In the genomic region with DNA sequence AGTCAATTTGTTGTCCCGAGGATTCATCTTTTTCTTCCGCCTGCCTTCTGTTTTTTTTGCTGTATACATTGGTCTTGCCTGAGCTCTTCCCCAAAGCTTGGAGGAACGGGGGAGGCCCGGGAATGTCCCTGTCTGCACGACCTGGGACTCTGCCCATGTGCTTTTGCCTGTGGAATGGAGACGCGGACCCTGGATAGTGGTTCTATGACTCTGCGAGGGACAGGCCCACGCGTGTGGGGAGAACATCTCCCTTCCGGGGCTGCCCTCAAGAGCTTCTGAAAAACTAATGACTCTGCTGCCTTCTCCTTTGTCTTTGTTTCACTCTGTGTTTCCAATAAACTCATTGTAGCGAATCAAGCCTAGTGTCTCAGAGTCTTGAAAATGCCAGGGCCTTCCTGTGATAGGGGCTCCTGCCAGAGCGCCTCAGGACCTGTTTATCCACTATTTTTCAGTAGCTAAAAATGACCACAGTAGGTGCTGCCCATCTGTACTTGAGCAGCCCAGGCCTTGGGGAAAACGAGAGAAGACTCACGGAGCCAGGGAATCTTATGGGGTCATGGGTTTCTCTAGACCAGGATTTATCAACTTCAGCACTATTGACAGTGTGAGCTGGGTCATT, we compare ENCODE assay signal across 9 cellular contexts. TPM values are rescaled to one million over a fixed set of nuclear protein-coding genes. Genes with fewer than 3 reads are reported as not detected.
DNase-seq lines count a peak whose midpoint lies in the region; ATAC-seq and TF ChIP-seq lines count a peak whose summit lies in the region.
"Had no signal": no experiment of that assay in that cellular context is flagged by ENCODE, and none has a peak within 500 bp of the region (broad histone marks: within the 10 kb centered on the region; RNA-seq: fewer than 3 reads in every experiment).

No MANE protein-coding gene starts in this region.

- no peaks in the 10 kb centered on the region for H3K27me3 ChIP-seq in tibial artery

- intact Hi-C loops in tibial artery (cut with DNase I; ENCODE audit: low total_unique reads): no loop called here

- TF ChIP-seq CTCF in mesothelial cell of epicardium (IDR thresholded peaks at IDR 0.05; ENCODE audit: unreplicated experiment) (no peak), tibial artery (IDR thresholded peaks at IDR 0.05) (no peak)

- H3K36me3 ChIP-seq in tibial artery: no peaks in the 10 kb centered on the region

- peak overlapping the region; percentile 58 for H3K4me3 Mint-ChIP-seq in activated naive CD4-positive, alpha-beta T cell treated with anti-CD3 and anti-CD28 coated beads, Interleukin-2, amount 50 U/mL, for 24 hours
- peak overlapping the region; percentile 68 for H3K4me3 Mint-ChIP-seq in mesothelial cell of epicardium

- peak overlapping the region; percentile 25 to 56 for H3K27ac ChIP-seq in tibial artery

- H3K4me3 ChIP-seq in tibial artery: peak overlapping the region; percentile 48 to 59

- peaks cover 31% of the 10 kb centered on the region for H3K27me3 Mint-ChIP-seq in activated naive CD4-positive, alpha-beta T cell treated with anti-CD3 and anti-CD28 coated beads, Interleukin-2, amount 50 U/mL, for 24 hours
- peaks cover 92% of the 10 kb centered on the region for H3K27me3 Mint-ChIP-seq in mesothelial cell of epicardium (ENCODE audit: low read depth)

- no peak for DNase-seq in activated naive CD4-positive, alpha-beta T cell treated with anti-CD3 and anti-CD28 coated beads, Interleukin-2, amount 50 U/mL, for 72 hours (ENCODE audit: low spot score in 2 of 2)
- DNase-seq in cerebellum (ENCODE audit: low spot score): peak; percentile 13
- no peak for DNase-seq in mesothelial cell of epicardium (ENCODE audit: low spot score in 2 of 2, unreplicated experiment in 2 of 2)
- peak in 1 of 2 donors; percentile 33 for DNase-seq in tibial artery
- DNase-seq in KG1 (lab: John Stamatoyannopoulos, UW): no peak
- DNase-seq in activated effector memory CD4-positive, alpha-beta T cell treated with Interleukin-2 at 50 U/mL for 16 hours: no peak
- DNase-seq: T1000 had no signal

- ATAC-seq in activated naive CD4-positive, alpha-beta T cell treated with anti-CD3 and anti-CD28 coated beads, Interleukin-2, amount 50 U/mL, for 72 hours: no peak
- no peak for ATAC-seq in HG03095 (IDR thresholded peaks at IDR 0.05; ENCODE audit: unreplicated experiment)

- H3K4me1 ChIP-seq in tibial artery: peaks cover 0 to 20% (median 12%) of the 10 kb centered on the region in 4 donors

- H3K9me3 Mint-ChIP-seq in activated naive CD4-positive, alpha-beta T cell treated with anti-CD3 and anti-CD28 coated beads, Interleukin-2, amount 50 U/mL, for 24 hours: no peaks in the 10 kb centered on the region
- H3K9me3 Mint-ChIP-seq in activated naive CD4-positive, alpha-beta T cell treated with anti-CD3 and anti-CD28 coated beads, Interleukin-2, amount 50 U/mL, for 72 hours: no peaks in the 10 kb centered on the region
- H3K9me3 Mint-ChIP-seq in mesothelial cell of epicardium: no peaks in the 10 kb centered on the region

- no peaks in the 10 kb centered on the region for H3K9me3 ChIP-seq in tibial artery

- peaks cover 23% of the 10 kb centered on the region for H3K4me1 Mint-ChIP-seq in activated naive CD4-positive, alpha-beta T cell treated with anti-CD3 and anti-CD28 coated beads, Interleukin-2, amount 50 U/mL, for 24 hours
- H3K4me1 Mint-ChIP-seq in mesothelial cell of epicardium: peaks cover 10% of the 10 kb centered on the region

- no peaks in the 10 kb centered on the region for H3K36me3 Mint-ChIP-seq in activated naive CD4-positive, alpha-beta T cell treated with anti-CD3 and anti-CD28 coated beads, Interleukin-2, amount 50 U/mL, for 24 hours
- H3K36me3 Mint-ChIP-seq in activated naive CD4-positive, alpha-beta T cell treated with anti-CD3 and anti-CD28 coated beads, Interleukin-2, amount 50 U/mL, for 72 hours: peaks cover 0 to 4% of the 10 kb centered on the region in 2 donors
- H3K36me3 Mint-ChIP-seq in mesothelial cell of epicardium: no peaks in the 10 kb centered on the region

- H3K27ac Mint-ChIP-seq in activated naive CD4-positive, alpha-beta T cell treated with anti-CD3 and anti-CD28 coated beads, Interleukin-2, amount 50 U/mL, for 24 hours: peak overlapping the region; percentile 65
- H3K27ac Mint-ChIP-seq in activated naive CD4-positive, alpha-beta T cell treated with anti-CD3 and anti-CD28 coated beads, Interleukin-2, amount 50 U/mL, for 72 hours: peak overlapping the region in 1 of 2 donors; percentile 81
- peak overlapping the region; percentile 24 for H3K27ac Mint-ChIP-seq in mesothelial cell of epicardium

RNA-seq across cellular contexts. Expression of a gene that starts 12.3 kb away (rescaled TPM):
- not detected for total RNA-seq in activated naive CD4-positive, alpha-beta T cell treated with anti-CD3 and anti-CD28 coated beads, Interleukin-2, amount 50 U/mL, for 72 hours
- total RNA-seq in cerebellum (not detected), mesothelial cell of epicardium (not detected in 3 replicates)

RNA-seq across cellular contexts. Expression of a gene that starts 17.6 kb away (rescaled TPM):
- total RNA-seq in activated naive CD4-positive, alpha-beta T cell treated with anti-CD3 and anti-CD28 coated beads, Interleukin-2, amount 50 U/mL, for 72 hours: not detected
- not detected for total RNA-seq in cerebellum
- 0.16 TPM in 1 of 3 replicates, not detected in the others for total RNA-seq in mesothelial cell of epicardium

RNA-seq across cellular contexts. Expression of a gene that starts 34.5 kb away (rescaled TPM):
- total RNA-seq in activated naive CD4-positive, alpha-beta T cell treated with anti-CD3 and anti-CD28 coated beads, Interleukin-2, amount 50 U/mL, for 72 hours: under 1 TPM in 1 of 2 donors, not detected in 1; 0.37 TPM
- total RNA-seq in cerebellum (not detected), mesothelial cell of epicardium (0.16 TPM in 1 of 3 replicates, not detected in the others)

RNA-seq across cellular contexts. Expression of a gene that starts 58.4 kb away (rescaled TPM):
- total RNA-seq in activated naive CD4-positive, alpha-beta T cell treated with anti-CD3 and anti-CD28 coated beads, Interleukin-2, amount 50 U/mL, for 72 hours: not detected
- total RNA-seq in cerebellum: not detected
- total RNA-seq in mesothelial cell of epicardium: not detected in 3 replicates
